ENCODE assay signal across 8 cellular contexts in the genomic region with DNA sequence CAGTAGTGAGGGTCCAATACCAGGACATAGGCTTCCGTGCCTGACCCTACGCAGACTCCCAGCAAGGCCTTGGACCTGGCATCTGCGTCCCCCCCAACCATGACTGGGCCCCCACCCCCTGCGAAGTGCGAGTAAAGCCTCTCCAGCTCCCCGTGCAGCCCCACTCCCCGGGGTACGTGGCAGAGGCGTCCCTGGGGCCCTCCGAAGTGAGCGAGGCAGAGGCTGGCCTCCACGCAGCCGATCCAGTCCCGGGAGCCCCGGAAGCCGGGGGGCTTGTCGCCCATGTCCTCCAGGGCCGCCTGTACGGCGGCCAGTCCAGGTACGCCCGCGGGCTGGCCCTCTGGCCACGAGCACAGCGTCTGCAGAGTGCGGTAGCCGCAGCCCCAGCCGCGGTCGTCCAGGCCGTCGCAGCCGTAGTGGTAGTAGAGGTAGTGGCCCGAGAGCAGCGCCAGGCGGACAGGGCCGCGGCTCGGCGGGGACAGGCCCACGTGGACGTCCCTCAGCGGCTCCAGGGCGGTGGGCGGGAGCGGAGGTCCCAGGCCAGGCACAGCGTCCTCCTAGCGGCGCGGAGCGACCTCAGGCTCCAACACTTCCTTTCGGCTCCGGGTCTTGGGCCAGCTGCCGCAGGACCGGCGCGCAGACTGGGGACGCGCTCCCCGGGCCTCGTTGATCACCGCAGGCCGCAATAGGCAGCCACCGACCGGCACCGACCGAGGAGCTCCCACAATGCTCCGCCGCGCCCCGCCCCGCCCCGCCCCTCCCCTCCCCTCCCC. TPM values are rescaled to one million over a fixed set of nuclear protein-coding genes. Genes with fewer than 3 reads are reported as not detected.
DNase-seq lines count a peak whose midpoint lies in the region; ATAC-seq and TF ChIP-seq lines count a peak whose summit lies in the region.

A gene (minus strand): TSS at position 728 of the 773 bp plus-strand sequence. CDS start 444 bp downstream, at position 284.

- peak within 1 kb of the TSS; percentile 85 for H3K4me3 Mint-ChIP-seq in activated naive CD4-positive, alpha-beta T cell treated with anti-CD3 and anti-CD28 coated beads for 36 hours
- peak within 1 kb of the TSS; percentile 90 for H3K4me3 Mint-ChIP-seq in T-helper 17 cell

- H2BK120ac ChIP-seq in trophoblast cell (ENCODE audit: insufficient read depth, low read length, poor library complexity): peak within 1 kb of the TSS; percentile 84

- peak within 1 kb of the TSS; percentile 98 for H4K91ac ChIP-seq in trophoblast cell (ENCODE audit: low read depth, low read length)

- peaks cover 45% of the 10 kb centered on the region for H3K4me1 Mint-ChIP-seq in activated naive CD4-positive, alpha-beta T cell treated with anti-CD3 and anti-CD28 coated beads for 36 hours (ENCODE audit: low read depth)
- H3K4me1 Mint-ChIP-seq in T-helper 17 cell: peaks cover 46% of the 10 kb centered on the region

- DNase-seq in activated naive CD4-positive, alpha-beta T cell treated with anti-CD3 and anti-CD28 coated beads for 36 hours: no peak
- no peak for DNase-seq in activated naive CD4-positive, alpha-beta T cell treated with anti-CD3 and anti-CD28 coated beads, Interleukin-2, amount 50 U/mL, for 16 hours
- DNase-seq in T-helper 17 cell: no peak
- DNase-seq in fibroblast of villous mesenchyme (ENCODE audit: low read depth): no peak
- peak; percentile 56 to 60 for DNase-seq in trophoblast cell
- DNase-seq in OCI-M2 (lab: John Stamatoyannopoulos, UW; ENCODE audit: unreplicated experiment): no peak

- H3K9me3 Mint-ChIP-seq in activated naive CD4-positive, alpha-beta T cell treated with anti-CD3 and anti-CD28 coated beads for 36 hours: no peaks in the 10 kb centered on the region

- peak within 1 kb of the TSS; percentile 98 for H3K27ac ChIP-seq in trophoblast cell (ENCODE audit: low read depth, low read length)

- H3K27me3 ChIP-seq in trophoblast cell (ENCODE audit: insufficient read depth, low read length): no peaks in the 10 kb centered on the region

- TF ChIP-seq CTCF in fibroblast of villous mesenchyme (IDR thresholded peaks at IDR 0.05; ENCODE audit: insufficient read depth, low read depth, low read length): no peak

- peak within 1 kb of the TSS; percentile 87 for H3K27ac Mint-ChIP-seq in activated naive CD4-positive, alpha-beta T cell treated with anti-CD3 and anti-CD28 coated beads for 36 hours
- peak within 1 kb of the TSS; percentile 91 for H3K27ac Mint-ChIP-seq in T-helper 17 cell

- peaks cover 42% of the 10 kb centered on the region for H3K36me3 Mint-ChIP-seq in activated naive CD4-positive, alpha-beta T cell treated with anti-CD3 and anti-CD28 coated beads for 36 hours (ENCODE audit: low read depth)
- peaks cover 23% of the 10 kb centered on the region for H3K36me3 Mint-ChIP-seq in T-helper 17 cell (ENCODE audit: low read depth)

- H3K4me2 ChIP-seq in trophoblast cell (ENCODE audit: low read length): peak within 1 kb of the TSS; percentile 92

- H2AFZ ChIP-seq in trophoblast cell (ENCODE audit: insufficient read depth, low read length, poor library complexity): peak within 1 kb of the TSS; percentile 85

- H3K9me3 ChIP-seq in T-helper 17 cell (ENCODE audit: control insufficient read depth, low read length, poor library complexity, severe bottlenecking) (no peaks in the 10 kb centered on the region), trophoblast cell (ENCODE audit: insufficient read depth, low read depth, low read length) (no peaks in the 10 kb centered on the region)

- peaks cover 58 to 60% of the 10 kb centered on the region in 2 experiments for H3K36me3 ChIP-seq in trophoblast cell (ENCODE audit: control insufficient read depth in 1 of 2, insufficient read depth in 2 of 2, low read length in 2 of 2)

- WGBS in trophoblast cell (ENCODE audit: extremely low coverage, insufficient coverage, insufficient read length): no CpG with 5 or more reads among the region's 73 CpGs

- H3K4me3 ChIP-seq in fibroblast of villous mesenchyme (ENCODE audit: low read depth, low read length) (peak within 1 kb of the TSS; percentile 67), trophoblast cell (ENCODE audit: low read depth, low read length) (peak within 1 kb of the TSS; percentile 86)

- no peak within 1 kb of the TSS for H3K23ac ChIP-seq in trophoblast cell (ENCODE audit: low read length)

- CTCF ChIA-PET in activated naive CD4-positive, alpha-beta T cell treated with anti-CD3 and anti-CD28 coated beads for 36 hours (lab: Charles Lee): interaction anchor here (0.6 to 2.3 kb wide), 16 partner anchors 11 to 393 kb away, joined by 3 to 9 read pairs (median 3); a partner anchor contains a TSS

- peak within 1 kb of the TSS; percentile 97 for H3K14ac ChIP-seq in trophoblast cell (ENCODE audit: low read length)

- H3K4ac ChIP-seq in trophoblast cell (ENCODE audit: low read depth, low read length): peak within 1 kb of the TSS; percentile 85

- peaks cover 16 to 34% of the 10 kb centered on the region in 2 experiments for H3K4me1 ChIP-seq in trophoblast cell (ENCODE audit: control insufficient read depth in 1 of 2, insufficient read depth in 2 of 2, low read length in 2 of 2)

- peak; percentile 20 for ATAC-seq in HG02973 (IDR thresholded peaks at IDR 0.05; ENCODE audit: unreplicated experiment)
- ATAC-seq in T-helper 17 cell: no peak
- ATAC-seq in HG03095 (IDR thresholded peaks at IDR 0.05; ENCODE audit: unreplicated experiment): no peak

- intact Hi-C loops in activated naive CD4-positive, alpha-beta T cell treated with anti-CD3 and anti-CD28 coated beads for 36 hours (cut with micrococcal nuclease): loop anchor here (1.0 to 5.0 kb wide), 3 partner anchors 14 to 277 kb away; a partner anchor contains a TSS

- H3K27me3 Mint-ChIP-seq in activated naive CD4-positive, alpha-beta T cell treated with anti-CD3 and anti-CD28 coated beads for 36 hours (ENCODE audit: low read depth): peaks cover 17% of the 10 kb centered on the region
- H3K27me3 Mint-ChIP-seq in T-helper 17 cell: peaks cover 21% of the 10 kb centered on the region

- H3K18ac ChIP-seq in trophoblast cell (ENCODE audit: low read length): peak within 1 kb of the TSS; percentile 93

- peaks cover 24% of the 10 kb centered on the region for H3K79me1 ChIP-seq in trophoblast cell (ENCODE audit: low read length)

- H3K79me2 ChIP-seq in trophoblast cell (ENCODE audit: control insufficient read depth, insufficient read depth, low read length, poor library complexity): peaks cover 17% of the 10 kb centered on the region

- H4K12ac ChIP-seq in trophoblast cell (ENCODE audit: low read depth, low read length): peak within 1 kb of the TSS; percentile 89

- H4K8ac ChIP-seq in trophoblast cell (ENCODE audit: low read depth, low read length): peak within 1 kb of the TSS; percentile 95

- no peak within 1 kb of the TSS for H2BK12ac ChIP-seq in trophoblast cell (ENCODE audit: low read length)

- H2AK5ac ChIP-seq in trophoblast cell (ENCODE audit: low read length): peak within 1 kb of the TSS; percentile 76

- H2BK5ac ChIP-seq in trophoblast cell (ENCODE audit: low read depth, low read length, poor library complexity): peak within 1 kb of the TSS; percentile 92

- H3K9ac ChIP-seq in trophoblast cell (ENCODE audit: low read length): peak within 1 kb of the TSS; percentile 93

RNA-seq across cellular contexts. Expression of the gene that starts here (rescaled TPM):
- total RNA-seq in activated naive CD4-positive, alpha-beta T cell treated with anti-CD3 and anti-CD28 coated beads for 36 hours: 1 to 10 TPM in 1 of 2 experiments, under 1 TPM in 1; 0.64 to 1.4 TPM
- total RNA-seq in T-helper 17 cell (1 to 10 TPM; 1.6 to 2.2 TPM), fibroblast of villous mesenchyme (5.6 and 7.1 TPM in 2 replicates)
- polyA plus RNA-seq in trophoblast cell (2013): 1.4 and 1.6 TPM in 2 replicates

Comparison
In these comparisons a context has a peak if more than half of its experiments do, and no peak if none do; other contexts are left out.
1. DNase-seq: peak in trophoblast cell (2 of 2); none in activated naive CD4-positive, alpha-beta T cell treated with anti-CD3 and anti-CD28 coated beads for 36 hours (single experiment), activated naive CD4-positive, alpha-beta T cell treated with anti-CD3 and anti-CD28 coated beads, Interleukin-2, amount 50 U/mL, for 16 hours (single experiment), T-helper 17 cell (0 of 3), fibroblast of villous mesenchyme (single experiment) and OCI-M2 (single experiment).